24 cellular contexts compared by ENCODE assay signal in genomic region chr4:182874946-182875345, GRCh38.
"Had no signal": no experiment of that assay in that cellular context is flagged by ENCODE, and none has a peak within 500 bp of the region (broad histone marks: within the 10 kb centered on the region; RNA-seq: fewer than 3 reads in every experiment).

No MANE protein-coding gene starts in this region.

- H3K27ac Mint-ChIP-seq: activated naive CD8-positive, alpha-beta T cell; effector memory CD8-positive, alpha-beta T cell; immature natural killer cell; naive thymus-derived CD8-positive, alpha-beta T cell had no signal

- H3K27me3 Mint-ChIP-seq: activated naive CD8-positive, alpha-beta T cell; effector memory CD8-positive, alpha-beta T cell had no signal

- H3K27ac ChIP-seq: body of pancreas, coronary artery, foreskin keratinocyte, heart left ventricle, pancreas, right atrium auricular region, suprapubic skin, tibial artery, WERI-Rb-1 had no signal

- H3K4me3 Mint-ChIP-seq: activated naive CD8-positive, alpha-beta T cell; effector memory CD8-positive, alpha-beta T cell; immature natural killer cell; naive thymus-derived CD8-positive, alpha-beta T cell had no signal

- H3K36me3 ChIP-seq: pancreas, right atrium auricular region, suprapubic skin, WERI-Rb-1 had no signal

- H3K27me3 ChIP-seq: body of pancreas, foreskin keratinocyte, heart left ventricle, pancreas, right atrium auricular region, suprapubic skin, tibial artery had no signal

- H3K4me1 Mint-ChIP-seq: immature natural killer cell had no signal

- H3K4me3 ChIP-seq: body of pancreas, coronary artery, heart left ventricle, pancreas, right atrium auricular region, suprapubic skin, tibial artery had no signal

- H3K9me3 Mint-ChIP-seq: effector memory CD8-positive, alpha-beta T cell; immature natural killer cell; naive thymus-derived CD8-positive, alpha-beta T cell had no signal

- H3K4me1 ChIP-seq: body of pancreas, foreskin keratinocyte, pancreas, suprapubic skin, tibial artery had no signal

- H3K9me3 ChIP-seq: body of pancreas, heart left ventricle, pancreas, right atrium auricular region, suprapubic skin, tibial artery had no signal

- DNase-seq: activated CD4-positive, alpha-beta T cell treated with anti-CD3 and anti-CD28 coated beads for 48 hours; activated CD4-positive, alpha-beta T cell treated with anti-CD3 and anti-CD28 coated beads, Interleukin-2, amount 50 U/mL, for 48 hours; activated CD8-positive, alpha-beta memory T cell treated with anti-CD3 and anti-CD28 coated beads for 24 hours; activated effector memory CD4-positive, alpha-beta T cell treated with Interleukin-2 at 50 U/mL for 16 hours; activated naive CD4-positive, alpha-beta T cell treated with Interleukin-2 at 50 U/mL for 16 hours; anterior cingulate cortex; body of pancreas; effector memory CD8-positive, alpha-beta T cell; foreskin keratinocyte; heart left ventricle; hypothalamus; immature natural killer cell; kidney; left colon; naive thymus-derived CD8-positive, alpha-beta T cell; nucleus accumbens; pancreas; stimulated activated naive CD4-positive, alpha-beta T cell; WERI-Rb-1 had no signal
